Comparison of ENCODE assay signal across 14 cellular contexts in the genomic region with DNA sequence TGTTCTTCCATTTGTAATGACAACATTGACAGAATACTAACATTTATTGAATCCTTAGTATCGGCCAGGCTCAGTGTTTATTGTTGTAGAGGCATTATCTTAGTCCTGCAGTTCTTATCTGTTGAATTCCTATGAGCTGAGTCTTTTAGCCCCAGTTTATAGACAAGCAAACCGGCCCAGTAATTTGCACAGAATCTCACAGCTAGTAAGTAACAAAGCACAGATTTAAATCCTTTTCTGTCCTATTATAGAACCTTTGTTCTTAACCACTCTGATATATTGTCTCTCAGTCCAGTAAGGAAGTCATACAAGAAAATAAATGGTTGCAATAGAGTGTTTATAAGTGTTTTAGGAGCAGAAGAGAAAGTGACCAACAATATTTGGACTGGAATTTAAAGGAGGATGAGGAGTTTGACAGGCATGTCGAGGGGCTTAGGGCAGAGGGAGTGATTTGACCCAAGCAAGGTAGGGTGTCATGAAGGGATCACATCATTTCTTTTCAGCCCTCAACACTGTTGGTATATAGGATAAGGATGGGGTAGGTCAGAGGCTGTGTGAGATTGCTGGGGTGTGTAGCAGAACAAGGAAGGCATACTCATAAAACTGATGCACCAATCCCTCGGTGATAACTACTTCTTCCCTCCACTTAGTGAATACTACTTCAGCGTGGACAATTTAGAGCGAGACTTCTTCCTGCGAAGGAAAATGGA. TPM values are rescaled to one million over a fixed set of nuclear protein-coding genes. Genes with fewer than 3 reads are reported as not detected.
DNase-seq lines count a peak whose midpoint lies in the region; ATAC-seq and TF ChIP-seq lines count a peak whose summit lies in the region.
"Had no signal": no experiment of that assay in that cellular context is flagged by ENCODE, and none has a peak within 500 bp of the region (broad histone marks: within the 10 kb centered on the region; RNA-seq: fewer than 3 reads in every experiment).

No MANE protein-coding gene starts in this region.

- TSS peak; percentile 27 for BruUV-seq in Panc1 (replicated peaks; lab: Mats Ljungman, UMichigan)

- H3K27me3 ChIP-seq in CD4-positive, alpha-beta T cell (ENCODE audit: control insufficient read depth, insufficient read depth, low read length): no peaks in the 10 kb centered on the region
- no peaks in the 10 kb centered on the region for H3K27me3 ChIP-seq in Panc1 (ENCODE audit: control insufficient read depth, insufficient read depth, low read length)
- no peaks in the 10 kb centered on the region for H3K27me3 ChIP-seq in neural progenitor cell
- no peaks in the 10 kb centered on the region for H3K27me3 ChIP-seq in testis

- intact Hi-C loops in CD4-positive, alpha-beta T cell (cut with DNase I, micrococcal nuclease): loop anchor here in 1 of 2 experiments (5.0 kb wide), 1 partner anchor 37 kb away; a partner anchor contains a TSS
- intact Hi-C loops in Panc1 (cut with micrococcal nuclease; ENCODE audit: unreplicated experiment) (no loop called here), testis (cut with DNase I; ENCODE audit: low total_unique reads) (no loop called here)

- POLR2A ChIA-PET in CD4-positive, alpha-beta T cell (lab: Charles Lee): no interaction called here
- POLR2A ChIA-PET in Panc1 (lab: Charles Lee): no interaction called here

- CTCF ChIA-PET in CD4-positive, alpha-beta T cell (lab: Charles Lee): no interaction called here
- CTCF ChIA-PET in Panc1 (lab: Charles Lee): no interaction called here

- no peaks in the 10 kb centered on the region for H3K9me3 ChIP-seq in CD4-positive, alpha-beta T cell (ENCODE audit: control insufficient read depth, low read length)
- H3K9me3 ChIP-seq in Panc1 (ENCODE audit: control insufficient read depth, insufficient read depth, low read depth, low read length) (no peaks in the 10 kb centered on the region), neural progenitor cell (ENCODE audit: low read depth) (no peaks in the 10 kb centered on the region), testis (no peaks in the 10 kb centered on the region)

- H3K27ac Mint-ChIP-seq in CD4-positive, alpha-beta T cell: peak overlapping the region; percentile 8
- no peak overlapping the region for H3K27ac Mint-ChIP-seq in neural progenitor cell
- H3K27ac Mint-ChIP-seq: stimulated activated naive CD8-positive, alpha-beta T cell treated with anti-CD3 and anti-CD28 coated beads, Interleukin-15, amount 100 ng/mL, for 72 hours had no signal

- H3K79me2 ChIP-seq in neural progenitor cell (ENCODE audit: low read depth): peaks cover 51% of the 10 kb centered on the region

- H3K36me3 ChIP-seq in Panc1 (ENCODE audit: control insufficient read depth, insufficient read depth, low read length) (peaks cover 40% of the 10 kb centered on the region), neural progenitor cell (no peaks in the 10 kb centered on the region), testis (ENCODE audit: low read depth, missing control alignments) (no peaks in the 10 kb centered on the region)

- TF ChIP-seq CTCF in CD4-positive, alpha-beta T cell (IDR thresholded peaks at IDR 0.05): no peak
- TF ChIP-seq CTCF in Panc1 (IDR thresholded peaks at IDR 0.05): no peak
- no peak for TF ChIP-seq CTCF in fibroblast of pulmonary artery (IDR thresholded peaks at IDR 0.05; ENCODE audit: low read length, missing control alignments)
- TF ChIP-seq CTCF in neural progenitor cell (IDR thresholded peaks at IDR 0.05): no peak
- TF ChIP-seq CTCF in testis (IDR thresholded peaks at IDR 0.05): no peak

- DNase-seq in CD4-positive, alpha-beta T cell: no peak
- no peak for DNase-seq in Panc1 (ENCODE audit: low read depth, low spot score)
- peak; percentile 64 for DNase-seq in fibroblast of pulmonary artery (ENCODE audit: low read depth)
- no peak for DNase-seq in neural progenitor cell (ENCODE audit: low spot score)
- no peak for DNase-seq in NCI-H526 (lab: John Stamatoyannopoulos, UW)
- DNase-seq in testis: no peak
- DNase-seq in NCI-H446 treated with DMSO at 0.1 percent for 48 hours (lab: John Stamatoyannopoulos, UW): no peak
- DNase-seq: activated T-cell treated with anti-CD3 and anti-CD28 coated beads, Interleukin-2, amount 50 U/mL, for 48 hours; NCI-H526 treated with DMSO at 0.1 percent for 48 hours; nucleus accumbens; stimulated activated CD4-positive, alpha-beta T cell treated with anti-CD3 and anti-CD28 coated beads, Interleukin-1b, Interleukin-23, amount 100 ng/mL, for 48 hours; stimulated activated naive CD8-positive, alpha-beta T cell treated with anti-CD3 and anti-CD28 coated beads, Interleukin-15, amount 100 ng/mL, for 72 hours; WERI-Rb-1 had no signal

- no peaks in the 10 kb centered on the region for H3K9me3 Mint-ChIP-seq in CD4-positive, alpha-beta T cell
- no peaks in the 10 kb centered on the region for H3K9me3 Mint-ChIP-seq in neural progenitor cell
- H3K9me3 Mint-ChIP-seq: stimulated activated naive CD8-positive, alpha-beta T cell treated with anti-CD3 and anti-CD28 coated beads, Interleukin-15, amount 100 ng/mL, for 72 hours had no signal

- no peak overlapping the region for H3K27ac ChIP-seq in CD4-positive, alpha-beta T cell (ENCODE audit: low read depth, low read length)
- H3K27ac ChIP-seq in Panc1 (ENCODE audit: low read length): peak overlapping the region; percentile 6; the same call in 1 of the 2 replicates
- H3K27ac ChIP-seq in neural progenitor cell: peak overlapping the region; percentile 50
- peak overlapping the region in 1 of 2 donors; percentile 50 for H3K27ac ChIP-seq in testis
- H3K27ac ChIP-seq: WERI-Rb-1 had no signal

- H3K36me3 Mint-ChIP-seq in CD4-positive, alpha-beta T cell (ENCODE audit: low read depth): peaks cover 93% of the 10 kb centered on the region
- peaks cover 36% of the 10 kb centered on the region for H3K36me3 Mint-ChIP-seq in neural progenitor cell

- ATAC-seq in CD4-positive, alpha-beta T cell (ENCODE audit: poor library complexity): no peak
- ATAC-seq in Panc1 (peak; percentile 68), HG03108 (IDR thresholded peaks at IDR 0.05; ENCODE audit: unreplicated experiment) (no peak)

- no peak overlapping the region for H2AFZ ChIP-seq in neural progenitor cell (replicated peaks)

- H3K4me3 Mint-ChIP-seq in CD4-positive, alpha-beta T cell: no peak overlapping the region
- no peak overlapping the region for H3K4me3 Mint-ChIP-seq in neural progenitor cell
- H3K4me3 Mint-ChIP-seq: stimulated activated naive CD8-positive, alpha-beta T cell treated with anti-CD3 and anti-CD28 coated beads, Interleukin-15, amount 100 ng/mL, for 72 hours had no signal

- no peak overlapping the region for H3K4me2 ChIP-seq in neural progenitor cell

- TF ChIP-seq POLR2A in testis (IDR thresholded peaks at IDR 0.05): no peak

- in situ Hi-C loops in Panc1 (cut with HindIII; ENCODE audit: low pct_unique_long_range_greater_than_20kb, low sequenced_read_pairs): no loop called here

- H3K27me3 Mint-ChIP-seq in CD4-positive, alpha-beta T cell: no peaks in the 10 kb centered on the region
- H3K27me3 Mint-ChIP-seq in neural progenitor cell (ENCODE audit: insufficient read depth, low read depth): no peaks in the 10 kb centered on the region
- H3K27me3 Mint-ChIP-seq: stimulated activated naive CD8-positive, alpha-beta T cell treated with anti-CD3 and anti-CD28 coated beads, Interleukin-15, amount 100 ng/mL, for 72 hours had no signal

- no peak overlapping the region for H3K9ac ChIP-seq in neural progenitor cell

- H3K4me3 ChIP-seq in Panc1 (ENCODE audit: low read depth in 2 of 2, low read length in 2 of 2): no peak overlapping the region
- H3K4me3 ChIP-seq in fibroblast of pulmonary artery (replicated peaks; ENCODE audit: low read depth, low read length): no peak overlapping the region
- no peak overlapping the region for H3K4me3 ChIP-seq in neural progenitor cell
- no peak overlapping the region for H3K4me3 ChIP-seq in testis

- H3K4me1 ChIP-seq in Panc1 (ENCODE audit: control insufficient read depth, insufficient read depth, low read length): peaks cover 16% of the 10 kb centered on the region
- no peaks in the 10 kb centered on the region for H3K4me1 ChIP-seq in neural progenitor cell
- peaks cover 11% of the 10 kb centered on the region for H3K4me1 ChIP-seq in testis

- H3F3A ChIP-seq in neural progenitor cell (ENCODE audit: low read depth): peaks cover 17% of the 10 kb centered on the region

- H3K4me1 Mint-ChIP-seq in CD4-positive, alpha-beta T cell (ENCODE audit: low read depth): no peaks in the 10 kb centered on the region
- no peaks in the 10 kb centered on the region for H3K4me1 Mint-ChIP-seq in neural progenitor cell

- peaks cover 33% of the 10 kb centered on the region for H4K20me1 ChIP-seq in neural progenitor cell (ENCODE audit: low read depth)

- WGBS in testis, 2 donors: 66 to 70% methylated on average over 7 of the region's 7 CpGs

RNA-seq across cellular contexts. Expression of a gene that starts 39.5 kb away (rescaled TPM):
- 10 to 100 TPM; 88.7 to 97.6 TPM for total RNA-seq in CD4-positive, alpha-beta T cell
- total RNA-seq in Panc1 (2021; ENCODE audit: unreplicated experiment): 325 TPM
- polyA plus RNA-seq in Panc1 (2012; ENCODE audit: insufficient read length): 150 TPM
- 53.8 and 85.2 TPM in 2 replicates for total RNA-seq in neural progenitor cell (ENCODE audit: low replicate concordance)
- 100 to 1,000 TPM; 169 to 174 TPM for total RNA-seq in testis
- 118 TPM for polyA plus RNA-seq in testis (ENCODE audit: insufficient read depth, low read depth, low replicate concordance)

RNA-seq across cellular contexts. Expression of a gene that starts 55.7 kb away (rescaled TPM):
- not detected for total RNA-seq in CD4-positive, alpha-beta T cell
- total RNA-seq in Panc1 (2021; ENCODE audit: unreplicated experiment) (0.39 TPM), neural progenitor cell (ENCODE audit: low replicate concordance) (7.3 and 9.2 TPM in 2 replicates), testis (10 to 100 TPM; 54.7 to 76.8 TPM)
- 0.25 TPM for polyA plus RNA-seq in Panc1 (2012; ENCODE audit: insufficient read length)
- 32.5 TPM for polyA plus RNA-seq in testis (ENCODE audit: insufficient read depth, low read depth, low replicate concordance)
